17 cellular contexts compared by ENCODE assay signal in genomic region chr3:178367817-178368617, GRCh38.
A peak's percentile ranks its signal among the peaks of the same experiment; 100 is the strongest.
DNase-seq lines count a peak whose midpoint lies in the region; ATAC-seq, FAIRE-seq and TF ChIP-seq lines count a peak whose summit lies in the region.
"Had no signal": no experiment of that assay in that cellular context is flagged by ENCODE, and none has a peak within 500 bp of the region (broad histone marks: within the 10 kb centered on the region; RNA-seq: fewer than 3 reads in every experiment).

No MANE protein-coding gene starts in this region.

- intact Hi-C loops in gastrocnemius medialis (cut with DNase I; ENCODE audit: low total_unique reads) = loop anchor here (5.0 kb wide), 1 partner anchor 46 kb away; no protein-coding TSS in a partner anchor

- no peak overlapping the region for H3K4me3 Mint-ChIP-seq in nephron progenitor cell
- H3K4me3 Mint-ChIP-seq: stimulated activated naive CD8-positive, alpha-beta T cell treated with anti-CD3 and anti-CD28 coated beads, Interleukin-15, amount 100 ng/mL, for 72 hours had no signal

- no peaks in the 10 kb centered on the region for H3K27me3 Mint-ChIP-seq in nephron progenitor cell (ENCODE audit: low read depth, poor library complexity)

- H3K36me3 Mint-ChIP-seq in nephron progenitor cell (ENCODE audit: low read depth) = peaks cover 48% of the 10 kb centered on the region
- H3K36me3 Mint-ChIP-seq: CD4-positive, alpha-beta memory T cell had no signal

- peak; percentile 77 for ATAC-seq in gastroesophageal sphincter
- peak; percentile 93 to 100 for ATAC-seq in gastrocnemius medialis
- ATAC-seq in GM19467 (IDR thresholded peaks at IDR 0.05; ENCODE audit: unreplicated experiment) = no peak
- ATAC-seq in GM21786 (IDR thresholded peaks at IDR 0.05; ENCODE audit: unreplicated experiment) = no peak
- ATAC-seq: sciatic nerve; stimulated activated naive CD8-positive, alpha-beta T cell treated with anti-CD3 and anti-CD28 coated beads, Interleukin-15, amount 100 ng/mL, for 72 hours had no signal

- peak; percentile 68 for DNase-seq in NCI-H1694 (lab: John Stamatoyannopoulos, UW)
- DNase-seq in OCI-M1 (lab: John Stamatoyannopoulos, UW) = peak; percentile 45
- DNase-seq in gastrocnemius medialis = peak in 1 of 2 donors; percentile 4
- no peak for DNase-seq in nephron progenitor cell
- DNase-seq in H54 (ENCODE audit: insufficient read length, low spot score) = no peak
- DNase-seq: activated gamma-delta T cell treated with Interleukin-2 at 50 U/mL for 16 hours; brain microvascular endothelial cell; CD4-positive, alpha-beta memory T cell; glutamatergic neuron; NCI-H1417 treated with DMSO at 0.1 percent for 48 hours; SJCRH30; stimulated activated naive CD8-positive, alpha-beta T cell treated with anti-CD3 and anti-CD28 coated beads, Interleukin-15, amount 100 ng/mL, for 72 hours had no signal

- H3K27ac ChIP-seq in gastroesophageal sphincter (peak overlapping the region; percentile 65 to 72 (median 67)), gastrocnemius medialis (no peak overlapping the region)
- H3K27ac ChIP-seq: brain microvascular endothelial cell, SJCRH30 had no signal

- no peak for TF ChIP-seq EP300 in gastroesophageal sphincter (IDR thresholded peaks at IDR 0.05)

- WGBS in gastroesophageal sphincter (ENCODE audit: low coverage in 1 of 2), 2 donors = 25 to 39% methylated on average over 3 to 4 of the region's 4 CpGs

- H3K27me3 ChIP-seq in gastroesophageal sphincter = no peaks in the 10 kb centered on the region
- H3K27me3 ChIP-seq in gastrocnemius medialis = no peaks in the 10 kb centered on the region
- H3K27me3 ChIP-seq: brain microvascular endothelial cell, SJCRH30 had no signal

- TF ChIP-seq POLR2A in gastroesophageal sphincter (IDR thresholded peaks at IDR 0.05) (no peak), gastrocnemius medialis (IDR thresholded peaks at IDR 0.05) (no peak), H54 (IDR thresholded peaks at IDR 0.05; ENCODE audit: low read depth, low read length) (no peak)

- TF ChIP-seq CTCF in gastroesophageal sphincter (IDR thresholded peaks at IDR 0.05) (no peak), gastrocnemius medialis (IDR thresholded peaks at IDR 0.05 in 4 of 5, conservative IDR thresholded peaks at IDR 0.05 in 1 of 5) (no peak), nephron progenitor cell (IDR thresholded peaks at IDR 0.05) (no peak)

- in situ Hi-C loops in gastrocnemius medialis (cut with MboI; ENCODE audit: low sequenced_read_pairs in 4 of 4) = no loop called here

- H3K4me3 ChIP-seq in gastroesophageal sphincter = no peak overlapping the region
- no peak overlapping the region for H3K4me3 ChIP-seq in gastrocnemius medialis
- H3K4me3 ChIP-seq: SJCRH30 had no signal

- peaks cover 0 to 19% (median 5%) of the 10 kb centered on the region in 3 donors for H3K4me1 ChIP-seq in gastroesophageal sphincter
- H3K4me1 ChIP-seq in gastrocnemius medialis = peaks cover 12 to 13% of the 10 kb centered on the region in 2 donors
- H3K4me1 ChIP-seq: SJCRH30 had no signal

- H3K36me3 ChIP-seq in gastroesophageal sphincter = no peaks in the 10 kb centered on the region
- H3K36me3 ChIP-seq in gastrocnemius medialis = no peaks in the 10 kb centered on the region
- H3K36me3 ChIP-seq: brain microvascular endothelial cell, SJCRH30 had no signal

- no peak overlapping the region for H3K27ac Mint-ChIP-seq in nephron progenitor cell
- H3K27ac Mint-ChIP-seq: CD4-positive, alpha-beta memory T cell; stimulated activated naive CD8-positive, alpha-beta T cell treated with anti-CD3 and anti-CD28 coated beads, Interleukin-15, amount 100 ng/mL, for 72 hours had no signal

- peaks cover 67% of the 10 kb centered on the region for H3K9me3 Mint-ChIP-seq in nephron progenitor cell

- FAIRE-seq in H54 (lab: Jason Lieb, UNC) = no peak
- FAIRE-seq: keratinocyte had no signal

- H3K9me3 ChIP-seq in gastroesophageal sphincter (peaks cover 0 to 11% (median 0%) of the 10 kb centered on the region in 3 donors), gastrocnemius medialis (no peaks in the 10 kb centered on the region)
- H3K9me3 ChIP-seq: SJCRH30 had no signal

- H3K4me1 Mint-ChIP-seq in nephron progenitor cell = peaks cover 9% of the 10 kb centered on the region
- H3K4me1 Mint-ChIP-seq: stimulated activated naive CD8-positive, alpha-beta T cell treated with anti-CD3 and anti-CD28 coated beads, Interleukin-15, amount 100 ng/mL, for 72 hours had no signal

Comparison
In these comparisons a context has a peak if more than half of its experiments do, and no peak if none do; other contexts are left out.
1. DNase-seq: peak in NCI-H1694 (single experiment) and OCI-M1 (single experiment); none in nephron progenitor cell (single experiment) and H54 (single experiment).
2. ATAC-seq: peak in gastroesophageal sphincter (single experiment) and gastrocnemius medialis (2 of 2); none in GM19467 (single experiment) and GM21786 (single experiment).
3. H3K27ac ChIP-seq: peak in gastroesophageal sphincter (4 of 4); none in gastrocnemius medialis (0 of 4).